Comparison of ENCODE assay signal across 11 cellular contexts in the genomic region with DNA sequence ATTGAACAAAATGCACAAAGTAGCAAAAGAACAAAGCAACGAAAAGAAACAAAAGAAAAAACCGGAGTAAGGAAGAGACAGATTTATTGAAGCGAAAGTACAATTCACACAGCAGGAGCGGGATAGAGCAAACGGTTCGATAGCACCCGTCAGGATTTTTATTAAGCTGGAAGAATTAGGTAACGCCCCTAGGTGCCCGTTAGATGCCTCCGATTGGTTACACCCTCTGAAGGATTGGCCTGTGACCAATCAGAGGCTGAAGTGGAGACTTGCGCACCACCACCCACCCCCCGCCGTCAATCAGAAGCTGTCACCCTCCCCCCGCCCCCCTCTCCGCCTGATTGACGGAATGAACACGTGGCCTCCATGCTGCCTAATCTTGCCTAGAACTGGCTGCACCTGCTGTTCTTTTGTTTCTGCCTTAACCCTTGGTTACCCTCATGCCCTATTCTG. TPM values are rescaled to one million over a fixed set of nuclear protein-coding genes. Genes with fewer than 3 reads are reported as not detected.
DNase-seq lines count a peak whose midpoint lies in the region; ATAC-seq and TF ChIP-seq lines count a peak whose summit lies in the region.
"Had no signal": no experiment of that assay in that cellular context is flagged by ENCODE, and none has a peak within 500 bp of the region (broad histone marks: within the 10 kb centered on the region; RNA-seq: fewer than 3 reads in every experiment).

No MANE protein-coding gene starts in this region.

- H3K4me1 Mint-ChIP-seq in Calu3 (ENCODE audit: low read depth, unreplicated experiment) = peaks cover 7% of the 10 kb centered on the region

- H3K27me3 ChIP-seq in WERI-Rb-1 (ENCODE audit: insufficient read depth, low read depth, severe bottlenecking) = no peaks in the 10 kb centered on the region

- DNase-seq in Calu3 (no peak), NCI-H1048 (lab: John Stamatoyannopoulos, UW) (peak; percentile 71), WERI-Rb-1 (peak; percentile 11), islet precursor cell (peak; percentile 77), SK-N-DZ (ENCODE audit: low spot score) (no peak), NCI-H446 treated with DMSO at 0.1 percent for 48 hours (lab: John Stamatoyannopoulos, UW) (no peak)

- no peaks in the 10 kb centered on the region for H3K27me3 Mint-ChIP-seq in Calu3 (ENCODE audit: unreplicated experiment)

- H3K4me3 Mint-ChIP-seq in Calu3 (ENCODE audit: low read depth, unreplicated experiment) = peak overlapping the region; percentile 86

- H3K36me3 ChIP-seq in WERI-Rb-1 = no peaks in the 10 kb centered on the region; the same call in 1 of the 2 replicates

- H3K9me3 ChIP-seq in WERI-Rb-1 (ENCODE audit: severe bottlenecking) = no peaks in the 10 kb centered on the region

- H3K27ac ChIP-seq in WERI-Rb-1 = no peak overlapping the region

- H3K4me3 ChIP-seq in WERI-Rb-1 (ENCODE audit: low read depth, low read length) = no peak overlapping the region

- ATAC-seq in GM21619 (IDR thresholded peaks at IDR 0.05; ENCODE audit: unreplicated experiment) (no peak), GM19463 (IDR thresholded peaks at IDR 0.05; ENCODE audit: unreplicated experiment) (no peak)

- peaks cover 2% of the 10 kb centered on the region for H3K9me3 Mint-ChIP-seq in Calu3 (ENCODE audit: low read depth, unreplicated experiment)

- peak overlapping the region; percentile 21 for H3K27ac Mint-ChIP-seq in Calu3 (ENCODE audit: unreplicated experiment)

- no TSS peak for BruUV-seq in Calu3 (replicated peaks; lab: Mats Ljungman, UMichigan)

- intact Hi-C loops in Calu3 (cut with micrococcal nuclease; ENCODE audit: unreplicated experiment) = no loop called here

- peaks cover 16% of the 10 kb centered on the region for H3K36me3 Mint-ChIP-seq in Calu3 (ENCODE audit: insufficient read depth, unreplicated experiment)

- no peak for TF ChIP-seq CTCF in Calu3 (IDR thresholded peaks at IDR 0.05; ENCODE audit: unreplicated experiment)
- TF ChIP-seq CTCF in WERI-Rb-1 (IDR thresholded peaks at IDR 0.05; ENCODE audit: low read depth, low read length) = no peak

- CTCF ChIA-PET in Calu3 (lab: Charles Lee) = no interaction called here

RNA-seq across cellular contexts. Expression of a gene that starts 16.8 kb away (rescaled TPM):
- total RNA-seq in Calu3 (2022) = not detected in 2 replicates
- not detected in 2 replicates for polyA plus RNA-seq in SK-N-DZ (2014; cell fraction: cytosol; rRNA removed)
- polyA plus RNA-seq in SK-N-DZ (2014; cell fraction: nucleus; rRNA removed) = not detected in 2 replicates
- total RNA-seq: dermis microvascular lymphatic vessel endothelial cell, LHCN-M2, lung had no signal
- polyA plus RNA-seq: lung had no signal

Comparison
In these comparisons a context has a peak if more than half of its experiments do, and no peak if none do; other contexts are left out.
1. DNase-seq: peak in NCI-H1048 (single experiment), WERI-Rb-1 (single experiment) and islet precursor cell (single experiment); none in Calu3 (single experiment), SK-N-DZ (single experiment) and NCI-H446 treated with DMSO at 0.1 percent for 48 hours (single experiment).